ENCODE assay signal across 11 cellular contexts in genomic region chr5:55338810-55339243, GRCh38. TPM values are rescaled to one million over a fixed set of nuclear protein-coding genes. Genes with fewer than 3 reads are reported as not detected.
DNase-seq lines count a peak whose midpoint lies in the region; ATAC-seq and TF ChIP-seq lines count a peak whose summit lies in the region.
"Had no signal": no experiment of that assay in that cellular context is flagged by ENCODE, and none has a peak within 500 bp of the region (broad histone marks: within the 10 kb centered on the region; RNA-seq: fewer than 3 reads in every experiment).

No MANE protein-coding gene starts in this region.

- H4K8ac ChIP-seq in neuronal stem cell (ENCODE audit: low read depth, low read length) = no peak overlapping the region

- no peak for TF ChIP-seq CTCF in HFFc6 (IDR thresholded peaks at IDR 0.05)
- no peak for TF ChIP-seq CTCF in transverse colon (IDR thresholded peaks at IDR 0.05)

- WGBS in transverse colon (ENCODE audit: low coverage in 1 of 2), 2 donors = 77 to 80% methylated on average over 1 to 5 of the region's 5 CpGs
- WGBS in neuronal stem cell (ENCODE audit: extremely low coverage in 2 of 2, insufficient read length in 2 of 2, insufficient replicate concordance in 1 of 2), 2 donors = no CpG with 5 or more reads among the region's 5 CpGs

- H3K36me3 ChIP-seq in transverse colon (peaks cover 0 to 37% (median 4%) of the 10 kb centered on the region in 4 donors), neuronal stem cell (replicated peaks in 1 of 2; ENCODE audit: control insufficient read depth in 2 of 2, insufficient read depth in 2 of 2, low read length in 2 of 2) (peaks cover 3 to 76% of the 10 kb centered on the region in 2 donors)
- H3K36me3 ChIP-seq: adrenal gland had no signal

- H3K4ac ChIP-seq in neuronal stem cell (ENCODE audit: low read length) = no peak overlapping the region

- no peak overlapping the region; the same call in 1 of the 2 replicates for H3K4me3 Mint-ChIP-seq in HFFc6

- no peaks in the 10 kb centered on the region for H3K27me3 Mint-ChIP-seq in HFFc6 (ENCODE audit: insufficient read depth)

- H3K79me1 ChIP-seq in neuronal stem cell (ENCODE audit: low read depth, low read length) = no peaks in the 10 kb centered on the region

- H2AFZ ChIP-seq in neuronal stem cell (ENCODE audit: low read length) = no peak overlapping the region

- in situ Hi-C loops in transverse colon (cut with MboI; ENCODE audit: low pct_ligation_motif_present in 1 of 4, low pct_unique_long_range_greater_than_20kb in 1 of 4, low sequenced_read_pairs in 3 of 4) = loop anchor here in 2 of 4 donors (10.0 to 25.0 kb wide), 2 partner anchors 348 to 366 kb away; no protein-coding TSS in a partner anchor

- no peak overlapping the region for H3K18ac ChIP-seq in neuronal stem cell (ENCODE audit: low read length)

- no peak overlapping the region for H4K91ac ChIP-seq in neuronal stem cell (ENCODE audit: low read depth, low read length, poor library complexity)

- intact Hi-C loops in transverse colon (cut with DNase I; ENCODE audit: low total_unique reads) = no loop called here

- no peaks in the 10 kb centered on the region for H3K27me3 ChIP-seq in transverse colon
- no peaks in the 10 kb centered on the region for H3K27me3 ChIP-seq in neuronal stem cell (ENCODE audit: control insufficient read depth in 3 of 3, insufficient read depth in 3 of 3, low read depth in 1 of 3, low read length in 3 of 3)
- H3K27me3 ChIP-seq: adrenal gland had no signal

- H3K23ac ChIP-seq in neuronal stem cell (ENCODE audit: low read depth, low read length, poor library complexity) = no peak overlapping the region

- no peak overlapping the region for H2BK120ac ChIP-seq in neuronal stem cell (ENCODE audit: low read depth, low read length)

- ATAC-seq in GM18498 (IDR thresholded peaks at IDR 0.05; ENCODE audit: unreplicated experiment) = peak; percentile 75

- no peak for DNase-seq in HFFc6
- DNase-seq in activated CD4-positive, alpha-beta T cell treated with anti-CD3 and anti-CD28 coated beads, Interleukin-2, amount 50 U/mL, for 24 hours (ENCODE audit: low read depth in 1 of 2, low spot score in 1 of 2) = peak; percentile 21 to 50
- DNase-seq in stimulated activated CD4-positive, alpha-beta T cell treated with anti-CD3 and anti-CD28 coated beads, Interleukin-12 subunit alpha, Interleukin-12 subunit beta, amount 100 ng/mL, for 4 hours = peak; percentile 42
- no peak for DNase-seq in medulla oblongata (ENCODE audit: extremely low spot score)
- no peak for DNase-seq in transverse colon
- DNase-seq in ecto neural progenitor cell (ENCODE audit: low spot score) = no peak
- DNase-seq in neuronal stem cell (ENCODE audit: low spot score) = no peak
- DNase-seq: DND-41, glutamatergic neuron had no signal

- H2BK12ac ChIP-seq in neuronal stem cell (ENCODE audit: low read length) = no peak overlapping the region

- peaks cover 12% of the 10 kb centered on the region for H3K4me1 Mint-ChIP-seq in HFFc6 (ENCODE audit: low read depth)

- peaks cover 8% of the 10 kb centered on the region; the same call in 1 of the 2 replicates for H3K36me3 Mint-ChIP-seq in HFFc6 (ENCODE audit: low read depth)

- H3K27ac Mint-ChIP-seq in HFFc6 = peak overlapping the region; percentile 42; the same call in 1 of the 2 replicates

- no peak overlapping the region for H2AK5ac ChIP-seq in neuronal stem cell (ENCODE audit: low read depth, low read length)

- TF ChIP-seq POLR2A in transverse colon (IDR thresholded peaks at IDR 0.05) = no peak

- H3K4me1 ChIP-seq in transverse colon = peaks cover 0 to 5% (median under 1%) of the 10 kb centered on the region in 4 donors
- no peaks in the 10 kb centered on the region for H3K4me1 ChIP-seq in neuronal stem cell (ENCODE audit: control insufficient read depth in 2 of 2, insufficient read depth in 1 of 2, low read depth in 1 of 2, low read length in 2 of 2)

- H3K4me3 ChIP-seq in transverse colon = no peak overlapping the region
- H3K4me3 ChIP-seq in neuronal stem cell (ENCODE audit: low read length in 2 of 2) = no peak overlapping the region
- H3K4me3 ChIP-seq: adrenal gland had no signal

- H2BK5ac ChIP-seq in neuronal stem cell (ENCODE audit: low read length) = no peak overlapping the region

- H3K9me3 ChIP-seq in transverse colon (no peaks in the 10 kb centered on the region), neuronal stem cell (replicated peaks in 1 of 2; ENCODE audit: control insufficient read depth in 2 of 2, insufficient read depth in 1 of 2, low read depth in 1 of 2, low read length in 2 of 2) (no peaks in the 10 kb centered on the region)
- H3K9me3 ChIP-seq: adrenal gland had no signal

- no peak overlapping the region for H3K27ac ChIP-seq in transverse colon
- no peak overlapping the region for H3K27ac ChIP-seq in neuronal stem cell (replicated peaks; ENCODE audit: low read length)
- H3K27ac ChIP-seq: adrenal gland had no signal

- no peak overlapping the region for H3K4me2 ChIP-seq in neuronal stem cell (ENCODE audit: insufficient read depth, low read length, poor library complexity, severe bottlenecking)

- no peak overlapping the region for H2BK15ac ChIP-seq in neuronal stem cell (ENCODE audit: low read length)

- no peak overlapping the region for H3K9ac ChIP-seq in neuronal stem cell (ENCODE audit: low read depth, low read length, poor library complexity)

- no peak for TF ChIP-seq EP300 in transverse colon (IDR thresholded peaks at IDR 0.05; ENCODE audit: low read depth)

- H3K9me3 Mint-ChIP-seq in HFFc6 = no peaks in the 10 kb centered on the region

- H3K14ac ChIP-seq in neuronal stem cell (ENCODE audit: low read length) = no peak overlapping the region

RNA-seq across cellular contexts. Expression of gene MTREX, which starts 31.0 kb away (rescaled TPM):
- total RNA-seq in HFFc6 (2021; fragmentation: NEBNext Ultra II Directional; extraction: Animal tissue kit (Norgen Biotek cat#: 25700)) = 10 to 100 TPM; 65.1 to 78.2 (median 70.1) TPM
- total RNA-seq in transverse colon = 10 to 100 TPM; 29.5 to 85.9 (median 65.5) TPM
- 50.6 TPM for polyA plus RNA-seq in neuronal stem cell (2013, experiment 1 of 2)
- polyA plus RNA-seq in neuronal stem cell (2013, experiment 2 of 2) = 53.7 TPM

RNA-seq across cellular contexts. Expression of gene DHX29, which starts 31.3 kb away (rescaled TPM):
- 10 to 100 TPM; 35.7 to 45.8 (median 41.7) TPM for total RNA-seq in HFFc6 (2021; fragmentation: NEBNext Ultra II Directional; extraction: Animal tissue kit (Norgen Biotek cat#: 25700))
- total RNA-seq in transverse colon = 10 to 100 TPM in 3 of 4 donors, 1 to 10 TPM in 1; 9.4 to 33.0 (median 17.6) TPM
- 16.8 TPM for polyA plus RNA-seq in neuronal stem cell (2013, experiment 1 of 2)
- 17.7 TPM for polyA plus RNA-seq in neuronal stem cell (2013, experiment 2 of 2)

Comparison
In these comparisons a context has a peak if more than half of its experiments do, and no peak if none do; other contexts are left out.
1. DNase-seq: peak in activated CD4-positive, alpha-beta T cell treated with anti-CD3 and anti-CD28 coated beads, Interleukin-2, amount 50 U/mL, for 24 hours (2 of 2) and stimulated activated CD4-positive, alpha-beta T cell treated with anti-CD3 and anti-CD28 coated beads, Interleukin-12 subunit alpha, Interleukin-12 subunit beta, amount 100 ng/mL, for 4 hours (single experiment); none in HFFc6 (single experiment), medulla oblongata (single experiment), transverse colon (single experiment), ecto neural progenitor cell (single experiment) and neuronal stem cell (single experiment).